ENCODE assay signal across 18 cellular contexts in the genomic region with DNA sequence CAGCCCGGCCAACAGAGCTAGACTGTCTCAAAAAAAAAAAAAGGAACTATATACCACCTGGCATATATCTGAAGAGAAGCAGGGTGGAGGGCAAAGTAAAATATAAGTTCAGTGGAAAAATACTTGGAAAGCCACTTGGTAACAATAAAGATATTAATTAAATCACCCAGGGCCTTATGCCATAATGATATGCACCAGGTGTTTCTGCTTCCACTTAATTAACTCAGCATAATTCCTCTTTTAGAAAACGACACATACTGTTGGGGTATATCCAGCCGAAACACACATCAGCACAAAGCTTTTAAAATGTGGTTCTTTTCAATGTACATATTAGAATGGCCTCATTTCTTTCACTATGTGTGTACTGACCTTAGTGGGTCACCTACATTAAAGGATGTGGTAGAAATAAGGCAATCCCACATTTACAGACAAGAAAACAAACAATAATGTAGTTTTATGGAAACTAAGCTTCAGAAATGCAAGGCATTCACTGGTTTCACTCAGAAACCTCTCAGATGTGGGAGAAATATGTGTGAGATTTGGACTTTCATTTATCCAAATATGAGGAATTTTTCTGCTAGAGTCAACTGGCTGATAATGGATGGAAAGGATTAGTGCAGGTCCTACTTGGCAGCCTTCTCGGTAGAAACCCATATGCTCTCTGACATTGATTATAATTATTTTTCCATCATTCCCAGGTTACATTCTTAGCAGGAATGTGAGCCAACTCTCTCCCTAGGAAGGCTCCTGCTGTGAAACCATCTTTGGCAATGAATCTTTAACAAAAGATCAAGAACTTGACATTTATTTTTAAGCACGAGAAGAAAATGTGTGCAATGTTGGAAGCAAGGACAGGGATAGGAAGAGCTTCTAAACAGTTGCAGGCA.
DNase-seq lines count a peak whose midpoint lies in the region; TF ChIP-seq lines count a peak whose summit lies in the region.
"Had no signal": no experiment of that assay in that cellular context is flagged by ENCODE, and none has a peak within 500 bp of the region (broad histone marks: within the 10 kb centered on the region; RNA-seq: fewer than 3 reads in every experiment).

No MANE protein-coding gene starts in this region.

- no peak overlapping the region for H3K27ac ChIP-seq in HEK293 (ENCODE audit: extremely low read depth, low read depth, low read length)
- no peak overlapping the region for H3K27ac ChIP-seq in colonic mucosa
- H3K27ac ChIP-seq: BLaER1, testis had no signal

- CTCF ChIA-PET in HEK293 (lab: Yijun Ruan, JAX), result interaction anchor here (0.6 to 1.2 kb wide), 4 partner anchors 11 to 57 kb away, joined by 3 read pairs; no protein-coding TSS in a partner anchor
- CTCF ChIA-PET in HEK293T (lab: Yijun Ruan, JAX), result interaction anchor here (0.6 kb wide), 1 partner anchor 24 kb away, joined by 8 read pairs; no protein-coding TSS in a partner anchor

- POLR2A ChIA-PET in HEK293 (lab: Yijun Ruan, JAX), result no interaction called here
- POLR2A ChIA-PET in HEK293T (lab: Yijun Ruan, JAX), result no interaction called here

- peaks cover 3% of the 10 kb centered on the region for H3K36me3 Mint-ChIP-seq in chondrocyte (ENCODE audit: low read depth)
- H3K36me3 Mint-ChIP-seq: memory B cell had no signal

- no peak overlapping the region for H3K4me3 Mint-ChIP-seq in chondrocyte (ENCODE audit: unreplicated experiment)
- H3K4me3 Mint-ChIP-seq: memory B cell had no signal

- H3K9me3 ChIP-seq in HEK293 (ENCODE audit: control insufficient read depth, insufficient read depth, low read depth, low read length) (no peaks in the 10 kb centered on the region), colonic mucosa (no peaks in the 10 kb centered on the region)
- H3K9me3 ChIP-seq: BLaER1, testis had no signal

- peak overlapping the region; percentile 75 for H3K27ac Mint-ChIP-seq in chondrocyte (ENCODE audit: unreplicated experiment)
- H3K27ac Mint-ChIP-seq: memory B cell had no signal

- no peaks in the 10 kb centered on the region for H3K27me3 ChIP-seq in colonic mucosa
- H3K27me3 ChIP-seq: BLaER1, testis had no signal

- no peaks in the 10 kb centered on the region for H3K36me3 ChIP-seq in HEK293 (ENCODE audit: control insufficient read depth in 2 of 2, insufficient read depth in 1 of 2, low read length in 2 of 2)
- H3K36me3 ChIP-seq in colonic mucosa, result no peaks in the 10 kb centered on the region
- H3K36me3 ChIP-seq: BLaER1 had no signal

- TF ChIP-seq CTCF in HEK293 (tag by site-specific recombination; IDR thresholded peaks at IDR 0.05) (no peak), chondrocyte (IDR thresholded peaks at IDR 0.05) (no peak), colonic mucosa (IDR thresholded peaks at IDR 0.05) (no peak)

- peaks cover 5% of the 10 kb centered on the region for H3K9me3 Mint-ChIP-seq in chondrocyte (ENCODE audit: low read depth)
- H3K9me3 Mint-ChIP-seq: memory B cell had no signal

- no peak overlapping the region for H3K9ac ChIP-seq in colonic mucosa (ENCODE audit: low read depth in 2 of 2, low read length in 2 of 2)
- H3K9ac ChIP-seq: BLaER1 had no signal

- DNase-seq in NCI-H69 (lab: John Stamatoyannopoulos, UW) (peak; percentile 97), chondrocyte (ENCODE audit: low spot score) (no peak), non-pigmented ciliary epithelial cell (ENCODE audit: low read depth) (peak; percentile 6), colonic mucosa (no peak), HEK293T (ENCODE audit: extremely low spot score) (no peak)
- no peak for DNase-seq in activated CD4-positive, alpha-beta T cell treated with anti-CD3 and anti-CD28 coated beads, Interleukin-2, amount 50 U/mL, for 1 hour
- no peak for DNase-seq in activated naive CD4-positive, alpha-beta T cell (lab: John Stamatoyannopoulos, UW)
- DNase-seq: activated CD4-positive, CD25-positive, alpha-beta regulatory T cell treated with anti-CD3 and anti-CD28 coated beads, Interleukin-2, amount 50 U/mL, for 72 hours; activated naive CD4-positive, alpha-beta T cell treated with Interleukin-2 at 50 U/mL for 16 hours; DND-41; Karpas-422; NCI-H187 treated with DMSO at 0.1 percent for 48 hours; right cardiac atrium; T-helper 2 cell; testis had no signal

- H3K27me3 Mint-ChIP-seq in chondrocyte (ENCODE audit: low read depth), result peaks cover 1% of the 10 kb centered on the region

- H3K4me1 ChIP-seq in HEK293 (ENCODE audit: control insufficient read depth, insufficient read depth, low read length), result no peaks in the 10 kb centered on the region
- H3K4me1 ChIP-seq in colonic mucosa, result no peaks in the 10 kb centered on the region
- H3K4me1 ChIP-seq: BLaER1, testis had no signal

- peaks cover 30% of the 10 kb centered on the region for H3K4me1 Mint-ChIP-seq in chondrocyte (ENCODE audit: low read depth)
- H3K4me1 Mint-ChIP-seq: memory B cell had no signal

- H3K4me3 ChIP-seq in HEK293 (ENCODE audit: low read depth, low read length) (no peak overlapping the region), colonic mucosa (no peak overlapping the region)
- H3K4me3 ChIP-seq: BLaER1 had no signal

- intact Hi-C loops in colonic mucosa (cut with DNase I), result no loop called here

TF ChIP-seq in HEK293, 187 proteins besides CTCF, POLR2A, EP300 and RAD21:
- TF ChIP-seq ZNF112 (tag by site-specific recombination; IDR thresholded peaks at IDR 0.05) (no peak), ZBTB17 (tag by site-specific recombination; IDR thresholded peaks at IDR 0.05) (peak; percentile 28; the same call in 1 of the 2 replicates)
- TF ChIP-seq, protein P1, sequence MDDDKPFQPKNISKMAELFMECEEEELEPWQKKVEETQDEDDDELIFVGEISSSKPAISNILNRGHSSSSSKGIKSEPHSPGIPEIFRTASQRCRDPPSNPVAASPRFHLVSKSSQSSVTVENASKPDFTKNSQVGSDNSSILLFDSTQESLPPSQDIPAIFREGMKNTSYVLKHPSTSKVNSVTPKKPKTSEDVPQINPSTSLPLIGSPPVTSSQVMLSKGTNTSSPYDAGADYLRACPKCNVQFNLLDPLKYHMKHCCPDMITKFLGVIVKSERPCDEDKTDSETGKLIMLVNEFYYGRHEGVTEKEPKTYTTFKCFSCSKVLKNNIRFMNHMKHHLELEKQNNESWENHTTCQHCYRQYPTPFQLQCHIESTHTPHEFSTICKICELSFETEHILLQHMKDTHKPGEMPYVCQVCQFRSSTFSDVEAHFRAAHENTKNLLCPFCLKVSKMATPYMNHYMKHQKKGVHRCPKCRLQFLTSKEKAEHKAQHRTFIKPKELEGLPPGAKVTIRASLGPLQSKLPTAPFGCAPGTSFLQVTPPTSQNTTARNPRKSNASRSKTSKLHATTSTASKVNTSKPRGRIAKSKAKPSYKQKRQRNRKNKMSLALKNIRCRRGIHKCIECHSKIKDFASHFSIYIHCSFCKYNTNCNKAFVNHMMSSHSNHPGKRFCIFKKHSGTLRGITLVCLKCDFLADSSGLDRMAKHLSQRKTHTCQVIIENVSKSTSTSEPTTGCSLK (tag by site-specific recombination; IDR thresholded peaks at IDR 0.05), result no peak
TF ChIP-seq in HEK293: peak in this region for 1.

TF ChIP-seq in HEK293T, 16 proteins besides CTCF, POLR2A, EP300 and RAD21:
- TF ChIP-seq ZNF384 (IDR thresholded peaks at IDR 0.05), result no peak
- no peak for TF ChIP-seq FOXM1 (IDR thresholded peaks at IDR 0.05; ENCODE audit: borderline replicate concordance)
- TF ChIP-seq SP1 (IDR thresholded peaks at IDR 0.05), result no peak
- no peak for TF ChIP-seq NFRKB (IDR thresholded peaks at IDR 0.05)
- no peak for TF ChIP-seq HDGF (IDR thresholded peaks at IDR 0.05; ENCODE audit: borderline replicate concordance)

Comparison
In these comparisons a context has a peak if more than half of its experiments do, and no peak if none do; other contexts are left out.
1. DNase-seq: peak in NCI-H69 (single experiment) and non-pigmented ciliary epithelial cell (single experiment); none in chondrocyte (single experiment), activated CD4-positive, alpha-beta T cell treated with anti-CD3 and anti-CD28 coated beads, Interleukin-2, amount 50 U/mL, for 1 hour (single experiment), colonic mucosa (single experiment), HEK293T (single experiment) and activated naive CD4-positive, alpha-beta T cell (0 of 4).